In the genomic region with DNA sequence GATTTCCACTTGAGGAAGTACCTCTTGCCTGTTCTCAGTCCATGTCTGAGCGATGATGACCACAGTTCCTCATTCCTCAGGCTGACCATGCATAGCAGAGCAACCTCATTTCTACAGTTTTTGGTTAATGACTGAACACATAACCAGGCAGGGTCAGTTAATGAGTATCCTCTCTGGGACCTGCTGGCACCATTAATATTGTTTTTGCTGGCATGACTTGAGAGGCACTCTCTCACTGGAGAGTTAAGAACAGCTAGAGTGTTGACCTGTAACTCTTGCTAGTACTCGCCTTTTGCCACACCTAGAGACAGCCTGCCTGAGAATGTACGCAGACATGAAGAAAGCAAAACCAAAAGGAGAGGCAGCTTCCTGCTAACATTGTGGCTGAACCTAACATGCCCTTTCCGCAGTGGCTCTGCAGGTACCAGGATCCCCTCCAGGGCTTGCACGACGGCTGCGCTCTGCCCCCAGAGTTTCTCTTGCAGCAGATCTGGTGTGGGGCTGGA, we compare ENCODE assay signal across 8 cellular contexts. TPM values are rescaled to one million over a fixed set of nuclear protein-coding genes. Genes with fewer than 3 reads are reported as not detected.
DNase-seq lines count a peak whose midpoint lies in the region; ATAC-seq and TF ChIP-seq lines count a peak whose summit lies in the region.

No MANE protein-coding gene starts in this region.

- H3K27ac ChIP-seq in RWPE1, result peak overlapping the region; percentile 70
- H3K27ac ChIP-seq in mucosa of rectum (ENCODE audit: low read depth in 2 of 2, low read length in 2 of 2), result peak overlapping the region; percentile 82 to 85
- no peak overlapping the region for H3K27ac ChIP-seq in thoracic aorta
- H3K27ac ChIP-seq in dorsolateral prefrontal cortex, result peak overlapping the region in 9 of 59 donors; percentile 8 to 41 (median 22)

- no peaks in the 10 kb centered on the region for H3K9me3 ChIP-seq in mucosa of rectum (ENCODE audit: control insufficient read depth in 2 of 2, low read length in 2 of 2)
- H3K9me3 ChIP-seq in thoracic aorta, result no peaks in the 10 kb centered on the region

- POLR2A ChIA-PET in RWPE1 (lab: Yijun Ruan, JAX; ENCODE audit: low non-redundant PET), result interaction anchor here (1.0 to 1.1 kb wide), 2 partner anchors 16 to 51 kb away, joined by 3 read pairs; a partner anchor contains a TSS

- ATAC-seq in GM18511 (IDR thresholded peaks at IDR 0.05; ENCODE audit: unreplicated experiment) (peak; percentile 83), HG02852 (IDR thresholded peaks at IDR 0.05; ENCODE audit: unreplicated experiment) (peak; percentile 86), thoracic aorta (ENCODE audit: insufficient number of reproducible peaks, low FRiP score, low read depth) (no peak)
- peak; percentile 88 to 93 for ATAC-seq in activated naive CD4-positive, alpha-beta T cell treated with anti-CD3 and anti-CD28 coated beads, Interleukin-2, amount 50 U/mL, for 72 hours

- peak overlapping the region; percentile 87 to 91 for H3K27ac Mint-ChIP-seq in activated naive CD4-positive, alpha-beta T cell treated with anti-CD3 and anti-CD28 coated beads, Interleukin-2, amount 50 U/mL, for 72 hours

- CTCF ChIA-PET in RWPE1 (lab: Yijun Ruan, JAX), result interaction anchor here (0.5 kb wide), 1 partner anchor 34 kb away, joined by 3 read pairs; no protein-coding TSS in a partner anchor

- H3K9me3 Mint-ChIP-seq in activated naive CD4-positive, alpha-beta T cell treated with anti-CD3 and anti-CD28 coated beads, Interleukin-2, amount 50 U/mL, for 72 hours, result no peaks in the 10 kb centered on the region

- DNase-seq in RWPE1 (ENCODE audit: low spot score) (peak; percentile 25), thoracic aorta (ENCODE audit: low spot score) (no peak), dorsolateral prefrontal cortex (no peak), dermis blood vessel endothelial cell (no peak)
- DNase-seq in activated naive CD4-positive, alpha-beta T cell treated with anti-CD3 and anti-CD28 coated beads, Interleukin-2, amount 50 U/mL, for 72 hours (ENCODE audit: low spot score in 2 of 2), result peak; percentile 38 to 60

- peak overlapping the region; percentile 59 to 69 for H3K4me3 ChIP-seq in mucosa of rectum (ENCODE audit: low read length in 2 of 2)
- peak overlapping the region; percentile 35 for H3K4me3 ChIP-seq in thoracic aorta
- peak overlapping the region in 3 of 59 donors; percentile 21 to 35 (median 22) for H3K4me3 ChIP-seq in dorsolateral prefrontal cortex

- peaks cover 8 to 12% of the 10 kb centered on the region in 2 donors for H3K36me3 Mint-ChIP-seq in activated naive CD4-positive, alpha-beta T cell treated with anti-CD3 and anti-CD28 coated beads, Interleukin-2, amount 50 U/mL, for 72 hours

- TF ChIP-seq CTCF in RWPE1 (conservative IDR thresholded peaks at IDR 0.05; ENCODE audit: low read depth) (no peak), thoracic aorta (IDR thresholded peaks at IDR 0.05) (no peak), dorsolateral prefrontal cortex (IDR thresholded peaks at IDR 0.05 in 54 of 56, conservative IDR thresholded peaks at IDR 0.05 in 2 of 56; ENCODE audit: low read depth in 1 of 56, partially characterized antibody in 56 of 56) (no peak)

- intact Hi-C loops in dorsolateral prefrontal cortex (cut with DNase I), result no loop called here

- H3K9ac ChIP-seq in mucosa of rectum (ENCODE audit: low read depth in 1 of 2, low read length in 2 of 2), result peak overlapping the region; percentile 54 to 62

- H3K4me1 ChIP-seq in mucosa of rectum (ENCODE audit: control insufficient read depth in 2 of 2, insufficient read depth in 2 of 2, low read length in 2 of 2) (peaks cover 14 to 20% of the 10 kb centered on the region in 2 donors), thoracic aorta (ENCODE audit: control insufficient read depth in 1 of 2, low read depth in 2 of 2) (no peaks in the 10 kb centered on the region)

- H3K27me3 ChIP-seq in mucosa of rectum (ENCODE audit: control insufficient read depth in 2 of 2, insufficient read depth in 2 of 2, low read length in 2 of 2), result no peaks in the 10 kb centered on the region
- H3K27me3 ChIP-seq in thoracic aorta (replicated peaks; ENCODE audit: insufficient read depth), result no peaks in the 10 kb centered on the region
- H3K27me3 ChIP-seq in dorsolateral prefrontal cortex, result no peaks in the 10 kb centered on the region

- peaks cover 0 to 3% of the 10 kb centered on the region in 2 donors for H3K36me3 ChIP-seq in mucosa of rectum (ENCODE audit: control insufficient read depth in 2 of 2, insufficient read depth in 2 of 2, low read length in 2 of 2)
- H3K36me3 ChIP-seq in thoracic aorta, result no peaks in the 10 kb centered on the region

RNA-seq across cellular contexts. Expression of a gene that starts 23.9 kb away (rescaled TPM):
- total RNA-seq in activated naive CD4-positive, alpha-beta T cell treated with anti-CD3 and anti-CD28 coated beads, Interleukin-2, amount 50 U/mL, for 72 hours, result 10 to 100 TPM; 25.4 to 34.0 TPM
- total RNA-seq in thoracic aorta (1 to 10 TPM; 2.8 to 7.3 TPM), dorsolateral prefrontal cortex (10 to 100 TPM in 119 of 120 experiments, 1 to 10 TPM in 1; 8.9 to 25.8 (median 16.2) TPM), dermis blood vessel endothelial cell (10.2 and 18.9 TPM in 2 replicates)

RNA-seq across cellular contexts. Expression of a gene that starts 24.0 kb away (rescaled TPM):
- 1 to 10 TPM; 1.7 to 1.8 TPM for total RNA-seq in activated naive CD4-positive, alpha-beta T cell treated with anti-CD3 and anti-CD28 coated beads, Interleukin-2, amount 50 U/mL, for 72 hours
- total RNA-seq in thoracic aorta (not detected), dorsolateral prefrontal cortex (10 to 100 TPM in 57 of 120 experiments, 1 to 10 TPM in 63; 3.1 to 15.6 (median 9.6) TPM), dermis blood vessel endothelial cell (0.37 and 0.85 TPM in 2 replicates)

RNA-seq across cellular contexts. Expression of a gene that starts 44.4 kb away (rescaled TPM):
- 1 to 10 TPM; 4.9 to 7.3 TPM for total RNA-seq in activated naive CD4-positive, alpha-beta T cell treated with anti-CD3 and anti-CD28 coated beads, Interleukin-2, amount 50 U/mL, for 72 hours
- 10 to 100 TPM in 1 of 2 donors, 1 to 10 TPM in 1; 1.6 to 10.7 TPM for total RNA-seq in thoracic aorta
- 10 to 100 TPM in 111 of 120 experiments, 1 to 10 TPM in 9; 6.1 to 26.4 (median 14.7) TPM for total RNA-seq in dorsolateral prefrontal cortex
- total RNA-seq in dermis blood vessel endothelial cell, result 2.0 and 3.9 TPM in 2 replicates

RNA-seq across cellular contexts. Expression of a gene that starts 51.4 kb away (rescaled TPM):
- 100 to 1,000 TPM; 487 to 501 TPM for total RNA-seq in activated naive CD4-positive, alpha-beta T cell treated with anti-CD3 and anti-CD28 coated beads, Interleukin-2, amount 50 U/mL, for 72 hours
- total RNA-seq in thoracic aorta (100 to 1,000 TPM; 137 to 152 TPM), dorsolateral prefrontal cortex (100 to 1,000 TPM; 119 to 262 (median 192) TPM), dermis blood vessel endothelial cell (272 and 383 TPM in 2 replicates)

Comparison
In these comparisons a context has a peak if more than half of its experiments do, and no peak if none do; other contexts are left out.
1. DNase-seq: peak in RWPE1 (single experiment) and activated naive CD4-positive, alpha-beta T cell treated with anti-CD3 and anti-CD28 coated beads, Interleukin-2, amount 50 U/mL, for 72 hours (2 of 2); none in thoracic aorta (single experiment), dorsolateral prefrontal cortex (0 of 10) and dermis blood vessel endothelial cell (single experiment).
2. H3K27ac ChIP-seq: peak in RWPE1 (single experiment) and mucosa of rectum (2 of 2); none in thoracic aorta (0 of 2).